Comparison of ENCODE assay signal across 11 cellular contexts in the genomic region with DNA sequence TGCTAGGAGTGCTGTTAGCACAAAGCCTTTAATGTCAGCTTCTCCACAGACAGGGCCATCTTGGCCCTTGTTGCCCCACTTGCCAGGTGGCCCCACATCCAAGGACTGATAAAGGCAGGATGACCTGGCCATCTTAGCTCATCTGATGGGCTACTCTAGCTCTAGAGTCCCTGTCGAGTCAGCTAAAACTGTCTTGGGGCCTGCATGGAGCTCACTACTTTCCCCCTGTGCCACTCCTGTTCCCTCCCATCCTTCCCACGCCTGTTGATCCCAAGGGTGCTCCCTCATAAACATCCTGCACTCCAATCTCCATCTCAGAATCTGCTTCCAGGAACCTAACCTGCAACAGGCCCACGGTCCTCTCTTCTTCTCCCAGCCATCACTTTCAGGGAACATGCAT. TPM values are rescaled to one million over a fixed set of nuclear protein-coding genes. Genes with fewer than 3 reads are reported as not detected.
DNase-seq lines count a peak whose midpoint lies in the region; ATAC-seq and TF ChIP-seq lines count a peak whose summit lies in the region.
"Had no signal": no experiment of that assay in that cellular context is flagged by ENCODE, and none has a peak within 500 bp of the region (broad histone marks: within the 10 kb centered on the region; RNA-seq: fewer than 3 reads in every experiment).

No MANE protein-coding gene starts in this region.

- peaks cover 7% of the 10 kb centered on the region for H3K27me3 Mint-ChIP-seq in T-helper 1 cell treated with Interleukin-12 subunit alpha and Interleukin-12 subunit beta and Interleukin-4 antibody, amounts not matched to agents 30 μg/mL and 1 μg/mL, for 36 hours (ENCODE audit: low read depth)
- H3K27me3 Mint-ChIP-seq in activated B cell treated with CpG ODN at 0.5 μM for 24 hours (no peaks in the 10 kb centered on the region), immature natural killer cell (ENCODE audit: low read depth in 3 of 3) (peaks cover 5 to 7% (median 5%) of the 10 kb centered on the region in 3 donors)
- no peaks in the 10 kb centered on the region for H3K27me3 Mint-ChIP-seq in stimulated activated naive B cell treated with anti-CD40 and anti-IgM and Interleukin-4, amounts not matched to agents 10 μg/mL and 1 μg/mL and 100 μg/mL, for 72 hours

- POLR2A ChIA-PET in activated B cell treated with CpG ODN at 0.5 μM for 24 hours (lab: Charles Lee), result interaction anchor here (0.6 to 2.1 kb wide), 9 partner anchors 9 to 84 kb away, joined by 3 to 18 read pairs (median 4); a partner anchor contains a TSS

- H3K4me1 ChIP-seq in foreskin keratinocyte, result no peaks in the 10 kb centered on the region
- H3K4me1 ChIP-seq: A549 had no signal

- ATAC-seq in activated B cell treated with CpG ODN at 0.5 μM for 24 hours (ENCODE audit: low read depth), result no peak
- no peak for ATAC-seq in stimulated activated naive B cell treated with anti-CD40 and anti-IgM and Interleukin-4, amounts not matched to agents 10 μg/mL and 1 μg/mL and 100 μg/mL, for 72 hours (replicated peaks)
- ATAC-seq in foreskin keratinocyte, result no peak
- ATAC-seq: A549 had no signal

- CTCF ChIA-PET in activated B cell treated with CpG ODN at 0.5 μM for 24 hours (lab: Charles Lee), result interaction anchor here (0.7 kb wide), 1 partner anchor 64 kb away, joined by 3 read pairs; no protein-coding TSS in a partner anchor

- no peak for TF ChIP-seq CTCF in activated B cell treated with CpG ODN at 0.5 μM for 24 hours (IDR thresholded peaks at IDR 0.05)
- no peak for TF ChIP-seq CTCF in foreskin keratinocyte (conservative IDR thresholded peaks at IDR 0.05)

- peaks cover 27% of the 10 kb centered on the region for H3K36me3 Mint-ChIP-seq in T-helper 1 cell treated with Interleukin-12 subunit alpha and Interleukin-12 subunit beta and Interleukin-4 antibody, amounts not matched to agents 30 μg/mL and 1 μg/mL, for 36 hours (ENCODE audit: low read depth)
- H3K36me3 Mint-ChIP-seq in activated B cell treated with CpG ODN at 0.5 μM for 24 hours (ENCODE audit: low read depth) (peaks cover 10% of the 10 kb centered on the region), immature natural killer cell (peaks cover 4% of the 10 kb centered on the region in 3 donors)
- peaks cover 10 to 13% of the 10 kb centered on the region in 2 donors for H3K36me3 Mint-ChIP-seq in stimulated activated naive B cell treated with anti-CD40 and anti-IgM and Interleukin-4, amounts not matched to agents 10 μg/mL and 1 μg/mL and 100 μg/mL, for 72 hours

- no peaks in the 10 kb centered on the region for H3K9me3 Mint-ChIP-seq in T-helper 1 cell treated with Interleukin-12 subunit alpha and Interleukin-12 subunit beta and Interleukin-4 antibody, amounts not matched to agents 30 μg/mL and 1 μg/mL, for 36 hours
- H3K9me3 Mint-ChIP-seq in activated B cell treated with CpG ODN at 0.5 μM for 24 hours, result no peaks in the 10 kb centered on the region
- H3K9me3 Mint-ChIP-seq in immature natural killer cell, result no peaks in the 10 kb centered on the region
- H3K9me3 Mint-ChIP-seq in stimulated activated naive B cell treated with anti-CD40 and anti-IgM and Interleukin-4, amounts not matched to agents 10 μg/mL and 1 μg/mL and 100 μg/mL, for 72 hours, result no peaks in the 10 kb centered on the region

- peak overlapping the region; percentile 75 for H3K27ac Mint-ChIP-seq in T-helper 1 cell treated with Interleukin-12 subunit alpha and Interleukin-12 subunit beta and Interleukin-4 antibody, amounts not matched to agents 30 μg/mL and 1 μg/mL, for 36 hours
- peak overlapping the region; percentile 81 for H3K27ac Mint-ChIP-seq in activated B cell treated with CpG ODN at 0.5 μM for 24 hours
- H3K27ac Mint-ChIP-seq in immature natural killer cell, result peak overlapping the region; percentile 9 to 84 (median 70)
- H3K27ac Mint-ChIP-seq in stimulated activated naive B cell treated with anti-CD40 and anti-IgM and Interleukin-4, amounts not matched to agents 10 μg/mL and 1 μg/mL and 100 μg/mL, for 72 hours, result peak overlapping the region; percentile 93

- DNase-seq in T-helper 1 cell (no peak), activated B cell treated with CpG ODN at 0.5 μM for 24 hours (no peak), immature natural killer cell (no peak), OCI-M2 (lab: John Stamatoyannopoulos, UW; ENCODE audit: unreplicated experiment) (no peak), cortex of kidney (lab: John Stamatoyannopoulos, UW) (no peak), foreskin keratinocyte (no peak)
- DNase-seq in stimulated activated naive B cell treated with anti-CD40 and anti-IgM and Interleukin-4, amounts not matched to agents 10 μg/mL and 1 μg/mL and 100 μg/mL, for 72 hours, result no peak
- DNase-seq: NCI-H2081 treated with DMSO at 0.1 percent for 48 hours had no signal

- peaks cover 46% of the 10 kb centered on the region for H3K4me1 Mint-ChIP-seq in T-helper 1 cell treated with Interleukin-12 subunit alpha and Interleukin-12 subunit beta and Interleukin-4 antibody, amounts not matched to agents 30 μg/mL and 1 μg/mL, for 36 hours (ENCODE audit: low read depth)
- H3K4me1 Mint-ChIP-seq in activated B cell treated with CpG ODN at 0.5 μM for 24 hours (peaks cover 49% of the 10 kb centered on the region), immature natural killer cell (peaks cover 53 to 54% of the 10 kb centered on the region in 2 donors)
- peaks cover 36 to 52% of the 10 kb centered on the region in 2 donors for H3K4me1 Mint-ChIP-seq in stimulated activated naive B cell treated with anti-CD40 and anti-IgM and Interleukin-4, amounts not matched to agents 10 μg/mL and 1 μg/mL and 100 μg/mL, for 72 hours

- peaks cover 7% of the 10 kb centered on the region for H3K27me3 ChIP-seq in foreskin keratinocyte

- peak overlapping the region; percentile 70 for H3K4me3 Mint-ChIP-seq in T-helper 1 cell treated with Interleukin-12 subunit alpha and Interleukin-12 subunit beta and Interleukin-4 antibody, amounts not matched to agents 30 μg/mL and 1 μg/mL, for 36 hours
- peak overlapping the region; percentile 84 for H3K4me3 Mint-ChIP-seq in activated B cell treated with CpG ODN at 0.5 μM for 24 hours
- H3K4me3 Mint-ChIP-seq in immature natural killer cell, result peak overlapping the region; percentile 73 to 85 (median 80)
- H3K4me3 Mint-ChIP-seq in stimulated activated naive B cell treated with anti-CD40 and anti-IgM and Interleukin-4, amounts not matched to agents 10 μg/mL and 1 μg/mL and 100 μg/mL, for 72 hours, result peak overlapping the region; percentile 83 to 85

- H3K27ac ChIP-seq in foreskin keratinocyte, result no peak overlapping the region
- H3K27ac ChIP-seq: A549 had no signal

- intact Hi-C loops in activated B cell treated with CpG ODN at 0.5 μM for 24 hours (cut with micrococcal nuclease), result loop anchor here (5.0 kb wide), 1 partner anchor 34 kb away; no protein-coding TSS in a partner anchor

RNA-seq across cellular contexts. Expression of a gene that starts 0.7 kb away (rescaled TPM):
- total RNA-seq in activated B cell treated with CpG ODN at 0.5 μM for 24 hours (20.9 and 22.4 TPM in 2 replicates), foreskin keratinocyte (2.9 and 3.9 TPM in 2 replicates)
- polyA plus RNA-seq in immature natural killer cell (10 to 100 TPM; 31.2 to 35.6 (median 31.9) TPM), foreskin keratinocyte (2.9 and 4.1 TPM in 2 replicates)
- polyA plus RNA-seq: A549 had no signal

RNA-seq across cellular contexts. Expression of a gene that starts 31.4 kb away (rescaled TPM):
- total RNA-seq in activated B cell treated with CpG ODN at 0.5 μM for 24 hours (36.8 and 44.2 TPM in 2 replicates), foreskin keratinocyte (not detected in 2 replicates)
- polyA plus RNA-seq in immature natural killer cell (10 to 100 TPM in 1 of 3 donors, 1 to 10 TPM in 2; 5.0 to 12.8 (median 9.9) TPM), foreskin keratinocyte (0.10 TPM in 1 of 2 replicates, not detected in the other)
- polyA plus RNA-seq: A549, neural cell had no signal

RNA-seq across cellular contexts. Expression of a gene that starts 48.6 kb away (rescaled TPM):
- total RNA-seq in activated B cell treated with CpG ODN at 0.5 μM for 24 hours (143 and 158 TPM in 2 replicates), foreskin keratinocyte (26.5 and 29.1 TPM in 2 replicates)
- polyA plus RNA-seq in immature natural killer cell (10 to 100 TPM; 14.5 to 36.0 (median 23.0) TPM), foreskin keratinocyte (15.6 and 18.1 TPM in 2 replicates)

Comparison
In these comparisons a context has a peak if more than half of its experiments do, and no peak if none do; other contexts are left out.
1. RNA of a gene that starts 31.4 kb away (total RNA-seq): 36.8 to 44.2 TPM in activated B cell treated with CpG ODN at 0.5 μM for 24 hours; not detected in foreskin keratinocyte; every median in the first group is over 10 times any median in the second.
2. Peak in every context shown above with its lines, with median percentiles within 50 percentile points of each other: H3K27ac Mint-ChIP-seq and H3K4me3 Mint-ChIP-seq.